Comparison of ENCODE assay signal across 14 cellular contexts in the genomic region with DNA sequence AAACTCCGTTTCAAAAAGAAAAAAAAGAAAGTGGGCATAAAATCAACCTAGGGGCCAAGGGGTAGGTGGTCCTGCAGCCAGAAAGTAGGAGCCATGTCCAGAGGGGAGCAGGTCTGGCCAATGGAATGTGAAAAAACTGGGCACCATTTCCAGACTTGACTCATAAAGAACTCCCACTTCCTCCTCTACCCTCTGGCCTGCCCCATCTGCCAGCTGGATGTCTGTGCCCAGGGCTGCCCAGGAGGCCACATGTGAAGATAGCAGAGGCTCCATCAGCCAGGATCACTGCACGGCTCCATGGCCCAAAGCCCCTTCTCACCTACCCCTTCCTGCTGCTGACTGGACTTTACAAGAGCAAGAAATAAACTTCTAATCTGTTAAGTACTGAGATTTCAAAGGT. TPM values are rescaled to one million over a fixed set of nuclear protein-coding genes. Genes with fewer than 3 reads are reported as not detected.
DNase-seq lines count a peak whose midpoint lies in the region; ATAC-seq lines count a peak whose summit lies in the region.
"Had no signal": no experiment of that assay in that cellular context is flagged by ENCODE, and none has a peak within 500 bp of the region (broad histone marks: within the 10 kb centered on the region; RNA-seq: fewer than 3 reads in every experiment).

No MANE protein-coding gene starts in this region.

- H3K18ac ChIP-seq in mesenchymal stem cell (ENCODE audit: low read depth in 1 of 2, low read length in 2 of 2) = no peak overlapping the region

- H2AK5ac ChIP-seq in mesenchymal stem cell (ENCODE audit: low read length, severe bottlenecking) = no peak overlapping the region

- H3K27me3 ChIP-seq in BLaER1 (no peaks in the 10 kb centered on the region), GM23248 (replicated peaks; ENCODE audit: insufficient read depth) (no peaks in the 10 kb centered on the region), mesenchymal stem cell (ENCODE audit: control insufficient read depth in 1 of 2, insufficient read depth in 1 of 2, low read length in 2 of 2) (no peaks in the 10 kb centered on the region)
- H3K27me3 ChIP-seq: right lobe of liver had no signal

- H2BK12ac ChIP-seq in mesenchymal stem cell (ENCODE audit: low read length in 2 of 2) = no peak overlapping the region

- no peak overlapping the region for H2BK15ac ChIP-seq in mesenchymal stem cell (ENCODE audit: low read depth, poor library complexity, severe bottlenecking)

- H3K4ac ChIP-seq in mesenchymal stem cell (ENCODE audit: low read depth in 1 of 2, low read length in 2 of 2) = no peak overlapping the region

- H3K27ac Mint-ChIP-seq in T-helper 17 cell = peak overlapping the region; percentile 99

- no peak overlapping the region for H2BK120ac ChIP-seq in mesenchymal stem cell (ENCODE audit: low read depth, low read length)

- peak overlapping the region; percentile 36 for H3K4me3 Mint-ChIP-seq in T-helper 17 cell
- H3K4me3 Mint-ChIP-seq: activated CD8-positive, alpha-beta memory T cell treated with anti-CD3 and anti-CD28 coated beads, Interleukin-2, amount 10 ng/mL, durations not matched to agents 7 days and 5 days; natural killer cell had no signal

- no peak for ATAC-seq in T-helper 17 cell
- peak; percentile 11 for ATAC-seq in left lobe of liver
- ATAC-seq: activated CD8-positive, alpha-beta memory T cell treated with anti-CD3 and anti-CD28 coated beads, Interleukin-2, amount 10 ng/mL, durations not matched to agents 7 days and 5 days; natural killer cell had no signal

- H2AFZ ChIP-seq in GM23248 = no peak overlapping the region
- no peak overlapping the region for H2AFZ ChIP-seq in mesenchymal stem cell (ENCODE audit: low read depth, low read length)

- no peaks in the 10 kb centered on the region for H3K9me3 ChIP-seq in BLaER1
- no peaks in the 10 kb centered on the region for H3K9me3 ChIP-seq in GM23248 (ENCODE audit: low read depth)
- H3K9me3 ChIP-seq in T-helper 17 cell (ENCODE audit: control insufficient read depth, low read length, poor library complexity, severe bottlenecking) = no peaks in the 10 kb centered on the region
- H3K9me3 ChIP-seq in mesenchymal stem cell (ENCODE audit: control insufficient read depth, low read length) = no peaks in the 10 kb centered on the region
- H3K9me3 ChIP-seq: right lobe of liver had no signal

- H3K9me2 ChIP-seq in GM23248 (ENCODE audit: insufficient read depth) = no peaks in the 10 kb centered on the region

- H3K36me3 ChIP-seq in BLaER1 = no peaks in the 10 kb centered on the region
- H3K36me3 ChIP-seq in GM23248 (ENCODE audit: low read depth) = no peaks in the 10 kb centered on the region
- H3K36me3 ChIP-seq in mesenchymal stem cell (ENCODE audit: control insufficient read depth in 1 of 2, insufficient read depth in 2 of 2, low read depth in 1 of 2, low read length in 2 of 2) = no peaks in the 10 kb centered on the region
- H3K36me3 ChIP-seq: right lobe of liver had no signal

- 0 out of 2 replicates have a peak, but pooled peaks cover 4% of the 10 kb centered on the region for H3F3A ChIP-seq in GM23248 (ENCODE audit: insufficient read depth)

- no peaks in the 10 kb centered on the region for H3K27me3 Mint-ChIP-seq in T-helper 17 cell
- H3K27me3 Mint-ChIP-seq: activated CD8-positive, alpha-beta memory T cell treated with anti-CD3 and anti-CD28 coated beads, Interleukin-2, amount 10 ng/mL, durations not matched to agents 7 days and 5 days had no signal

- no peak overlapping the region for H3K27ac ChIP-seq in BLaER1
- no peak overlapping the region for H3K27ac ChIP-seq in GM23248
- H3K27ac ChIP-seq in mesenchymal stem cell (ENCODE audit: low read length, poor library complexity, severe bottlenecking) = no peak overlapping the region
- H3K27ac ChIP-seq: right lobe of liver had no signal

- peaks cover 60% of the 10 kb centered on the region for H3K4me1 Mint-ChIP-seq in T-helper 17 cell

- H4K20me1 ChIP-seq in BLaER1 (no peaks in the 10 kb centered on the region), GM23248 (ENCODE audit: insufficient read depth) (no peaks in the 10 kb centered on the region)

- H3K4me2 ChIP-seq in BLaER1 (peak overlapping the region; percentile 45), GM23248 (ENCODE audit: unreplicated experiment) (no peak overlapping the region), mesenchymal stem cell (ENCODE audit: low read length, poor library complexity, severe bottlenecking) (no peak overlapping the region)

- no peak overlapping the region for H3K14ac ChIP-seq in mesenchymal stem cell (ENCODE audit: low read length in 2 of 2)

- H3K9ac ChIP-seq in BLaER1 (no peak overlapping the region), GM23248 (no peak overlapping the region), mesenchymal stem cell (ENCODE audit: low read length) (no peak overlapping the region)

- no peak overlapping the region for H4K8ac ChIP-seq in mesenchymal stem cell (ENCODE audit: low read length)

- no peak overlapping the region for H4K91ac ChIP-seq in mesenchymal stem cell (ENCODE audit: low read length)

- H3K4me1 ChIP-seq in BLaER1 (peaks cover 55% of the 10 kb centered on the region), GM23248 (ENCODE audit: insufficient read depth) (0 out of 2 replicates have a peak, but pooled peaks cover 3% of the 10 kb centered on the region), mesenchymal stem cell (ENCODE audit: control insufficient read depth, insufficient read depth, low read depth, low read length) (peaks cover 1% of the 10 kb centered on the region)

- no peaks in the 10 kb centered on the region for H3K79me2 ChIP-seq in GM23248 (ENCODE audit: insufficient read depth)

- WGBS in GM23248 (ENCODE audit: low coverage in 1 of 2, low lambda C conversion rate in 2 of 2, missing lambda C conversion rate in 2 of 2), 2 experiments = 42 to 53% methylated on average over 2 of the region's 2 CpGs
- WGBS in mesenchymal stem cell = 85% methylated on average over 1 of the region's 2 CpGs

- in situ Hi-C loops in GM23248 (cut with MboI) = no loop called here

- H3K36me3 Mint-ChIP-seq in T-helper 17 cell (ENCODE audit: low read depth) = no peaks in the 10 kb centered on the region
- H3K36me3 Mint-ChIP-seq: activated CD8-positive, alpha-beta memory T cell treated with anti-CD3 and anti-CD28 coated beads, Interleukin-2, amount 10 ng/mL, durations not matched to agents 7 days and 5 days; natural killer cell had no signal

- DNase-seq in GM23248 = peak; percentile 53
- DNase-seq in T-helper 17 cell = no peak
- no peak for DNase-seq in left lobe of liver (ENCODE audit: low spot score)
- no peak for DNase-seq in globus pallidus (ENCODE audit: low spot score)
- DNase-seq in GDM1 (lab: John Stamatoyannopoulos, UW) = no peak
- no peak for DNase-seq in mesenchymal stem cell
- DNase-seq in NCI-H1436 treated with DMSO at 0.1 percent for 48 hours (lab: John Stamatoyannopoulos, UW) = no peak
- DNase-seq: activated CD8-positive, alpha-beta memory T cell treated with anti-CD3 and anti-CD28 coated beads, Interleukin-2, amount 10 ng/mL, durations not matched to agents 7 days and 5 days; anterior cingulate cortex; islet precursor cell; natural killer cell; NCI-H1048 had no signal

- H3K79me1 ChIP-seq in mesenchymal stem cell (replicated peaks; ENCODE audit: low read length, poor library complexity, severe bottlenecking) = no peaks in the 10 kb centered on the region

- no peak overlapping the region for H3K23ac ChIP-seq in mesenchymal stem cell (ENCODE audit: low read length in 2 of 2)

- H2BK5ac ChIP-seq in mesenchymal stem cell (ENCODE audit: low read depth, low read length, poor library complexity, severe bottlenecking) = no peak overlapping the region

- H3K4me3 ChIP-seq in BLaER1 (no peak overlapping the region), GM23248 (no peak overlapping the region), mesenchymal stem cell (ENCODE audit: insufficient read depth in 1 of 2, low read depth in 1 of 2, low read length in 2 of 2) (no peak overlapping the region)
- H3K4me3 ChIP-seq: right lobe of liver had no signal

RNA-seq across cellular contexts. Expression of a gene that starts 42.1 kb away (rescaled TPM):
- 6.1 and 29.6 TPM in 2 replicates for total RNA-seq in GM23248 (2014; rRNA removed; shearing (Covaris generic))
- 8.9 and 9.3 TPM in 2 replicates for polyA plus RNA-seq in GM23248 (2016; fragmentation: Nextera tagmentation; extraction: Ambion mirVana)
- total RNA-seq in T-helper 17 cell (100 to 1,000 TPM; 254 to 268 TPM), left lobe of liver (42.5 TPM)
- polyA plus RNA-seq in mesenchymal stem cell (2013, experiment 1 of 2) = 44.3 TPM
- 42.9 TPM for polyA plus RNA-seq in mesenchymal stem cell (2013, experiment 2 of 2)

RNA-seq across cellular contexts. Expression of a gene that starts 44.2 kb away (rescaled TPM):
- 5.6 and 9.5 TPM in 2 replicates for total RNA-seq in GM23248 (2014; rRNA removed; shearing (Covaris generic))
- polyA plus RNA-seq in GM23248 (2016; fragmentation: Nextera tagmentation; extraction: Ambion mirVana) = 4.8 and 8.9 TPM in 2 replicates
- total RNA-seq in T-helper 17 cell = 10 to 100 TPM; 11.6 to 15.2 TPM
- total RNA-seq in left lobe of liver = 6.3 TPM
- 6.5 TPM for polyA plus RNA-seq in mesenchymal stem cell (2013, experiment 1 of 2)
- polyA plus RNA-seq in mesenchymal stem cell (2013, experiment 2 of 2) = 6.1 TPM

RNA-seq across cellular contexts. Expression of a gene that starts 45.1 kb away (rescaled TPM):
- 17.6 and 20.2 TPM in 2 replicates for total RNA-seq in GM23248 (2014; rRNA removed; shearing (Covaris generic))
- polyA plus RNA-seq in GM23248 (2016; fragmentation: Nextera tagmentation; extraction: Ambion mirVana) = 7.5 and 8.2 TPM in 2 replicates
- 10 to 100 TPM; 16.3 to 20.4 TPM for total RNA-seq in T-helper 17 cell
- total RNA-seq in left lobe of liver = 76.9 TPM
- 6.8 TPM for polyA plus RNA-seq in mesenchymal stem cell (2013, experiment 1 of 2)
- polyA plus RNA-seq in mesenchymal stem cell (2013, experiment 2 of 2) = 6.4 TPM
